Comparison of ENCODE assay signal across 8 cellular contexts in the genomic region with DNA sequence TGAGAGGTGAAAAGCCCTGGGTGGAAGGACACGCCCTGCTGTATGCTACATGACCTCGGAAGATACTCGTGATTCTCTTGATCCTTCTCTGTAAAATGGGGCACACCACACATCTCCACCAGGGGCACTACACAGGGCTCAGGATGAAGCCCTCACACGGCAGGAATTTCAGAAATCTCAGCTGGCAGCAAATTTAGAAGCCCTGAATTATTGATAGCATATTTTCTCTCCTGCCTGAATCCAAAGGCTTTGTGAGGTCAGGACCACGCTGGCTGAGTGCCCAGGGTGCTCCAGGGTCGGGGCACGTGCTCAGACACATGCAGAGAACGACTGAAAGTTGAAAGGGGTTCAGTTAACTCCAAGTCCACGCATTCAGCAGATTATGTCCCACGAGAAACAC. TPM values are rescaled to one million over a fixed set of nuclear protein-coding genes. Genes with fewer than 3 reads are reported as not detected.
DNase-seq lines count a peak whose midpoint lies in the region; ATAC-seq and TF ChIP-seq lines count a peak whose summit lies in the region.

No MANE protein-coding gene starts in this region.

- H3K4me3 ChIP-seq in heart right ventricle (no peak overlapping the region), gastrocnemius medialis (peak overlapping the region in 1 of 4 donors; percentile 35)

- peak; percentile 21 to 37 (median 33) for DNase-seq in stimulated activated CD4-positive, alpha-beta T cell treated with anti-CD3 and anti-CD28 coated beads, Interleukin-12 subunit alpha, Interleukin-12 subunit beta, amount 100 ng/mL, for 48 hours (ENCODE audit: low read depth in 2 of 3, low spot score in 1 of 3)
- no peak for DNase-seq in stimulated activated CD4-positive, alpha-beta T cell treated with anti-CD3 and anti-CD28 coated beads, Interleukin-12 subunit alpha, Interleukin-12 subunit beta, amount 100 ng/mL, for 4 hours
- DNase-seq in RWPE1 (ENCODE audit: low spot score) (peak; percentile 20), heart right ventricle (peak; percentile 24 to 57), gastrocnemius medialis (peak; percentile 17 to 55), HT-29 (ENCODE audit: low spot score) (no peak)
- peak in 1 of 2 donors; percentile 31 for DNase-seq in activated naive CD4-positive, alpha-beta T cell treated with anti-CD3 and anti-CD28 coated beads, Interleukin-2, amount 50 U/mL, for 72 hours (ENCODE audit: low spot score in 2 of 2)

- H3K9me3 Mint-ChIP-seq in activated naive CD4-positive, alpha-beta T cell treated with anti-CD3 and anti-CD28 coated beads, Interleukin-2, amount 50 U/mL, for 72 hours = no peaks in the 10 kb centered on the region

- 32 to 33% methylated on average over 10 of the region's 10 CpGs for WGBS in heart right ventricle, 2 donors

- no peaks in the 10 kb centered on the region for H3K9me3 ChIP-seq in heart right ventricle
- H3K9me3 ChIP-seq in gastrocnemius medialis = no peaks in the 10 kb centered on the region

- POLR2A ChIA-PET in RWPE1 (lab: Yijun Ruan, JAX; ENCODE audit: low non-redundant PET) = no interaction called here

- CTCF ChIA-PET in RWPE1 (lab: Yijun Ruan, JAX) = no interaction called here

- no peaks in the 10 kb centered on the region for H3K36me3 Mint-ChIP-seq in activated naive CD4-positive, alpha-beta T cell treated with anti-CD3 and anti-CD28 coated beads, Interleukin-2, amount 50 U/mL, for 72 hours

- H3K27ac ChIP-seq in RWPE1 (no peak overlapping the region), heart right ventricle (peak overlapping the region in 6 of 10 donors; percentile 4 to 80 (median 24)), gastrocnemius medialis (peak overlapping the region; percentile 51 to 77 (median 76))

- peak; percentile 66 for ATAC-seq in HG03354 (IDR thresholded peaks at IDR 0.05; ENCODE audit: poor library complexity, severe bottlenecking, unreplicated experiment)
- peak; percentile 56 to 61 for ATAC-seq in activated naive CD4-positive, alpha-beta T cell treated with anti-CD3 and anti-CD28 coated beads, Interleukin-2, amount 50 U/mL, for 72 hours
- peak in 7 of 8 donors; percentile 40 to 63 (median 54) for ATAC-seq in heart right ventricle
- ATAC-seq in gastrocnemius medialis = peak; percentile 48 to 74

- H3K4me1 ChIP-seq in heart right ventricle (peaks cover 3 to 43% (median 16%) of the 10 kb centered on the region in 9 donors), gastrocnemius medialis (peaks cover 0 to 32% of the 10 kb centered on the region in 2 donors)

- no peaks in the 10 kb centered on the region for H3K36me3 ChIP-seq in heart right ventricle
- no peaks in the 10 kb centered on the region for H3K36me3 ChIP-seq in gastrocnemius medialis

- H3K27me3 ChIP-seq in heart right ventricle (no peaks in the 10 kb centered on the region), gastrocnemius medialis (no peaks in the 10 kb centered on the region)

- H3K27ac Mint-ChIP-seq in activated naive CD4-positive, alpha-beta T cell treated with anti-CD3 and anti-CD28 coated beads, Interleukin-2, amount 50 U/mL, for 72 hours = peak overlapping the region in 1 of 2 donors; percentile 56

- TF ChIP-seq CTCF in RWPE1 (conservative IDR thresholded peaks at IDR 0.05; ENCODE audit: low read depth) = peak; percentile 34
- TF ChIP-seq CTCF in heart right ventricle (IDR thresholded peaks at IDR 0.05) = peak in 8 of 9 donors; percentile 20 to 60 (median 48)
- peak; percentile 38 to 62 (median 49) for TF ChIP-seq CTCF in gastrocnemius medialis (IDR thresholded peaks at IDR 0.05 in 4 of 5, conservative IDR thresholded peaks at IDR 0.05 in 1 of 5)

- intact Hi-C loops in heart right ventricle (cut with DNase I) (loop anchor here in 4 of 10 donors (5.0 to 10.0 kb wide), 3 partner anchors 73 to 405 kb away; partner anchors contain the start of gene MBP (in 1 of the 4)), gastrocnemius medialis (cut with DNase I; ENCODE audit: low total_unique reads) (loop anchor here (2.0 kb wide), 1 partner anchor 75 kb away; the partner anchor contains the start of gene MBP)

- in situ Hi-C loops in gastrocnemius medialis (cut with MboI; ENCODE audit: low sequenced_read_pairs in 4 of 4) = loop anchor here in 3 of 4 donors (5.0 to 25.0 kb wide), 5 partner anchors 140 to 220 kb away; no protein-coding TSS in a partner anchor

- TF ChIP-seq POLR2A in gastrocnemius medialis (IDR thresholded peaks at IDR 0.05) = no peak

RNA-seq across cellular contexts. Expression of gene GALR1, which starts 42.1 kb away (rescaled TPM):
- total RNA-seq in activated naive CD4-positive, alpha-beta T cell treated with anti-CD3 and anti-CD28 coated beads, Interleukin-2, amount 50 U/mL, for 72 hours = not detected
- total RNA-seq in heart right ventricle (under 1 TPM in 3 of 10 donors, not detected in 7; 0.02 to 0.13 (median 0.02) TPM), gastrocnemius medialis (not detected)
- polyA plus RNA-seq in heart right ventricle = under 1 TPM; under 0.01 to 0.01 TPM
- not detected in 2 replicates for total RNA-seq in HT-29 (2014; rRNA removed; shearing (Covaris generic))

Comparison
In these comparisons a context has a peak if more than half of its experiments do, and no peak if none do; other contexts are left out.
1. DNase-seq: peak in stimulated activated CD4-positive, alpha-beta T cell treated with anti-CD3 and anti-CD28 coated beads, Interleukin-12 subunit alpha, Interleukin-12 subunit beta, amount 100 ng/mL, for 48 hours (3 of 3), RWPE1 (single experiment), heart right ventricle (2 of 2) and gastrocnemius medialis (2 of 2); none in stimulated activated CD4-positive, alpha-beta T cell treated with anti-CD3 and anti-CD28 coated beads, Interleukin-12 subunit alpha, Interleukin-12 subunit beta, amount 100 ng/mL, for 4 hours (single experiment) and HT-29 (single experiment).
2. Peak in every context shown above with its lines, with median percentiles within 50 percentile points of each other: ATAC-seq and CTCF ChIP-seq.